Comparison of ENCODE assay signal across 10 cellular contexts in the genomic region with DNA sequence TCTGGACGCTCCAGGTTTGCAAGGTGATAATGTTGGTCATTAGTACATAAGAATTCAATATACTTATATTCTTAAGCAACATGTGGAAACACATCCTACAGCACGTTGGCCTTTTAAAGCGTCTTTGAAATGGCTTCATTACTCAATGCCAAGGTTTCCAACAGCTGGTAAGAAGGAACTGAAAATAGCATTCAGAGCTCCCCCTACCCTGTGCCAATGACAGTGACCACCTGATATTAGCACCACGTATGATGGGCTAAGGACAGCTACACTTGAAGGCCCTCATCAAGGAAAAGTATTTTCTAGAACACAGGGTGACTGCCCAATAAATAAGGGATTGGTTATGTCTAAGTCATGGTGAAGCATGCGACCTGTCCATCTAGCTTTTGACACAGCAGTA. TPM values are rescaled to one million over a fixed set of nuclear protein-coding genes. Genes with fewer than 3 reads are reported as not detected.
DNase-seq lines count a peak whose midpoint lies in the region; ATAC-seq and TF ChIP-seq lines count a peak whose summit lies in the region.
"Had no signal": no experiment of that assay in that cellular context is flagged by ENCODE, and none has a peak within 500 bp of the region (broad histone marks: within the 10 kb centered on the region; RNA-seq: fewer than 3 reads in every experiment).

No MANE protein-coding gene starts in this region.

- peak overlapping the region; percentile 72 for H3K27ac Mint-ChIP-seq in activated CD8-positive, alpha-beta memory T cell treated with anti-CD3 and anti-CD28 coated beads, Interleukin-2, amount 10 ng/mL, durations not matched to agents 7 days and 5 days
- H3K27ac Mint-ChIP-seq in effector memory CD8-positive, alpha-beta T cell: peak overlapping the region; percentile 22 to 91

- no peak for TF ChIP-seq POLR2A in thyroid gland (IDR thresholded peaks at IDR 0.05)

- H3K4me1 ChIP-seq in smooth muscle cell (ENCODE audit: low read depth) (no peaks in the 10 kb centered on the region), thyroid gland (peaks cover 0 to 11% of the 10 kb centered on the region in 2 donors)
- H3K4me1 ChIP-seq: HAP-1, testis had no signal

- intact Hi-C loops in thyroid gland (cut with DNase I): no loop called here

- WGBS in smooth muscle cell (ENCODE audit: low lambda C conversion rate): 93% methylated on average over 5 of the region's 5 CpGs
- 82 to 88% methylated on average over 5 of the region's 5 CpGs for WGBS in thyroid gland, 2 donors

- CTCF ChIA-PET in activated CD8-positive, alpha-beta memory T cell treated with anti-CD3 and anti-CD28 coated beads, Interleukin-2, amount 10 ng/mL, durations not matched to agents 7 days and 5 days (lab: Charles Lee): interaction anchor here (0.9 to 2.7 kb wide), 16 partner anchors 9 to 1349 kb away, joined by 3 to 23 read pairs (median 4); a partner anchor contains a TSS

- peaks cover 43% of the 10 kb centered on the region for H3K4me1 Mint-ChIP-seq in activated CD8-positive, alpha-beta memory T cell treated with anti-CD3 and anti-CD28 coated beads, Interleukin-2, amount 10 ng/mL, durations not matched to agents 7 days and 5 days
- peaks cover 26 to 45% of the 10 kb centered on the region in 2 donors for H3K4me1 Mint-ChIP-seq in effector memory CD8-positive, alpha-beta T cell (ENCODE audit: low read depth in 2 of 2)

- H3F3A ChIP-seq in smooth muscle cell (ENCODE audit: low read depth): peaks cover 3% of the 10 kb centered on the region

- H3K9me3 ChIP-seq in smooth muscle cell (replicated peaks; ENCODE audit: low read depth): no peaks in the 10 kb centered on the region
- no peaks in the 10 kb centered on the region for H3K9me3 ChIP-seq in thyroid gland
- H3K9me3 ChIP-seq: HAP-1, testis had no signal

- H3K27ac ChIP-seq in smooth muscle cell (ENCODE audit: low read depth) (peak overlapping the region; percentile 46), thyroid gland (peak overlapping the region in 1 of 3 donors; percentile 22)

- no peak overlapping the region for H3K9ac ChIP-seq in smooth muscle cell (ENCODE audit: low read depth)

- no peaks in the 10 kb centered on the region for H3K9me3 Mint-ChIP-seq in activated CD8-positive, alpha-beta memory T cell treated with anti-CD3 and anti-CD28 coated beads, Interleukin-2, amount 10 ng/mL, durations not matched to agents 7 days and 5 days (ENCODE audit: low read depth)
- no peaks in the 10 kb centered on the region for H3K9me3 Mint-ChIP-seq in effector memory CD8-positive, alpha-beta T cell

- peaks cover 78% of the 10 kb centered on the region for H4K20me1 ChIP-seq in smooth muscle cell (ENCODE audit: low read depth)

- no peaks in the 10 kb centered on the region for H3K27me3 ChIP-seq in smooth muscle cell (ENCODE audit: low read depth)
- H3K27me3 ChIP-seq in thyroid gland: no peaks in the 10 kb centered on the region
- H3K27me3 ChIP-seq: testis had no signal

- H3K4me2 ChIP-seq in smooth muscle cell: no peak overlapping the region

- no peak overlapping the region for H3K4me3 Mint-ChIP-seq in activated CD8-positive, alpha-beta memory T cell treated with anti-CD3 and anti-CD28 coated beads, Interleukin-2, amount 10 ng/mL, durations not matched to agents 7 days and 5 days
- peak overlapping the region; percentile 39 to 59 for H3K4me3 Mint-ChIP-seq in effector memory CD8-positive, alpha-beta T cell

- H2AFZ ChIP-seq in smooth muscle cell (ENCODE audit: low read depth): no peak overlapping the region

- no peaks in the 10 kb centered on the region for H3K27me3 Mint-ChIP-seq in activated CD8-positive, alpha-beta memory T cell treated with anti-CD3 and anti-CD28 coated beads, Interleukin-2, amount 10 ng/mL, durations not matched to agents 7 days and 5 days
- no peaks in the 10 kb centered on the region for H3K27me3 Mint-ChIP-seq in effector memory CD8-positive, alpha-beta T cell

- no peak for DNase-seq in activated CD8-positive, alpha-beta memory T cell treated with anti-CD3 and anti-CD28 coated beads, Interleukin-2, amount 10 ng/mL, durations not matched to agents 7 days and 5 days
- DNase-seq in activated CD8-positive, alpha-beta memory T cell treated with anti-CD3 and anti-CD28 coated beads for 24 hours: no peak
- DNase-seq in MV-4-11 (lab: John Stamatoyannopoulos, UW) (peak; percentile 77), smooth muscle cell (lab: John Stamatoyannopoulos, UW; ENCODE audit: unreplicated experiment) (no peak), RPMI8226 (no peak), thyroid gland (no peak)
- no peak for DNase-seq in effector memory CD8-positive, alpha-beta T cell

- peaks cover 57% of the 10 kb centered on the region for H3K36me3 Mint-ChIP-seq in activated CD8-positive, alpha-beta memory T cell treated with anti-CD3 and anti-CD28 coated beads, Interleukin-2, amount 10 ng/mL, durations not matched to agents 7 days and 5 days
- peaks cover 71% of the 10 kb centered on the region for H3K36me3 Mint-ChIP-seq in effector memory CD8-positive, alpha-beta T cell (ENCODE audit: insufficient read depth)

- H3K36me3 ChIP-seq in smooth muscle cell (ENCODE audit: low read depth) (peaks cover 22% of the 10 kb centered on the region), thyroid gland (peaks cover 22% of the 10 kb centered on the region in 2 donors)

- no peak for TF ChIP-seq CTCF in smooth muscle cell (IDR thresholded peaks at IDR 0.05; ENCODE audit: borderline replicate concordance, insufficient read depth, poor library complexity, severe bottlenecking)
- no peak for TF ChIP-seq CTCF in thyroid gland (IDR thresholded peaks at IDR 0.05)

- H3K4me3 ChIP-seq in smooth muscle cell (no peak overlapping the region), thyroid gland (replicated peaks in 1 of 3) (no peak overlapping the region)
- H3K4me3 ChIP-seq: HAP-1, testis had no signal

- ATAC-seq in activated CD8-positive, alpha-beta memory T cell treated with anti-CD3 and anti-CD28 coated beads, Interleukin-2, amount 10 ng/mL, durations not matched to agents 7 days and 5 days: no peak
- ATAC-seq in effector memory CD8-positive, alpha-beta T cell (replicated peaks): no peak
- ATAC-seq in HG03139 (IDR thresholded peaks at IDR 0.05; ENCODE audit: unreplicated experiment): no peak

- peaks cover 36% of the 10 kb centered on the region for H3K79me2 ChIP-seq in smooth muscle cell (ENCODE audit: low read depth)

RNA-seq across cellular contexts. Expression of a gene that starts 9.9 kb away (rescaled TPM):
- total RNA-seq in activated CD8-positive, alpha-beta memory T cell treated with anti-CD3 and anti-CD28 coated beads, Interleukin-2, amount 10 ng/mL, durations not matched to agents 7 days and 5 days: 10 to 100 TPM; 33.4 to 45.3 TPM
- 38.0 and 40.7 TPM in 2 replicates for total RNA-seq in smooth muscle cell
- 65.3 and 68.0 TPM in 2 replicates for polyA plus RNA-seq in smooth muscle cell
- 10 to 100 TPM; 24.3 to 30.9 (median 28.1) TPM for total RNA-seq in thyroid gland
